20 cellular contexts compared by ENCODE assay signal in the genomic region with DNA sequence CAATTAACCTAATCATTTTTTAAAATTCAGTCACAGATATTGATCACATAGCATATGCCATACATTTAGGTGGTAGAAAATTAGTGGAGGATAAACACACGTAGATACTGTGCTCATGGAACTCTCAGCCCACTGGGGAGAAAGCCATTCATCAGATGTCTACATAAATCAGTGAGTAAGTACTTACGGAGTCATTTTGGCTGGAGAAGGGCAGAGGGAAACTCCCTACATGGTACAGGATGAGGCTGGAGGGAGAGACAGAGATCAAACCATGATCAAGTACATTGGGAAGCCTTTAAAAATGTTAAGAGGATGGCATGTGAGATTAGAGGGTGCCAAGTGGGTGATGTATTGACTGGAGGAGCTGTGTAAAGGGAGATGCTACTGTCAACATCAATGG. TPM values are rescaled to one million over a fixed set of nuclear protein-coding genes. Genes with fewer than 3 reads are reported as not detected.
"Had no signal": no experiment of that assay in that cellular context is flagged by ENCODE, and none has a peak within 500 bp of the region (broad histone marks: within the 10 kb centered on the region; RNA-seq: fewer than 3 reads in every experiment).

No MANE protein-coding gene starts in this region.

- H3K27me3 ChIP-seq: gastroesophageal sphincter, heart right ventricle, ovary, right lobe of liver had no signal

- H3K9me3 ChIP-seq: gastroesophageal sphincter, heart right ventricle, lower lobe of right lung, ovary, right lobe of liver had no signal

- H3K36me3 ChIP-seq: gastroesophageal sphincter, heart right ventricle, lower lobe of right lung, ovary, right lobe of liver had no signal

- H3K4me1 ChIP-seq: lower lobe of right lung, right lobe of liver had no signal

- ATAC-seq: activated CD8-positive, alpha-beta T cell treated with anti-CD3 and anti-CD28 coated beads, Interleukin-2, amount 10 ng/mL, durations not matched to agents 7 days and 5 days; gastroesophageal sphincter; heart right ventricle; left colon; lower lobe of right lung; right lobe of liver had no signal

- H3K27ac ChIP-seq: gastroesophageal sphincter, heart right ventricle, lower lobe of right lung, ovary, right lobe of liver had no signal

- H3K4me2 ChIP-seq: smooth muscle cell had no signal

- DNase-seq: activated CD4-positive, alpha-beta T cell treated with anti-CD3 and anti-CD28 coated beads, Interleukin-2, amount 10 ng/mL, durations not matched to agents 24 days and 14 days; activated CD4-positive, CD25-positive, alpha-beta regulatory T cell; activated CD8-positive, alpha-beta memory T cell treated with anti-CD3 and anti-CD28 coated beads, Interleukin-2, amount 50 U/mL, for 4 hours; activated CD8-positive, alpha-beta T cell treated with anti-CD3 and anti-CD28 coated beads, Interleukin-2, amount 10 ng/mL, durations not matched to agents 7 days and 5 days; activated effector memory CD4-positive, alpha-beta T cell treated with anti-CD3 and anti-CD28 coated beads, Interleukin-2, amount 50 U/mL, for 16 hours; activated naive CD8-positive, alpha-beta T cell treated with anti-CD3 and anti-CD28 coated beads for 36 hours; activated T-cell treated with anti-CD3 and anti-CD28 coated beads, Interleukin-2, amount 50 U/mL, for 48 hours; effector memory CD4-positive, alpha-beta T cell; heart right ventricle; left colon; lower lobe of right lung; ovary; right lobe of liver had no signal

- H3K4me3 ChIP-seq: gastroesophageal sphincter, heart right ventricle, lower lobe of right lung, ovary, right lobe of liver, smooth muscle cell had no signal

RNA-seq across cellular contexts. Expression of a gene that starts 0.9 kb away (rescaled TPM):
- total RNA-seq: activated CD4-positive, alpha-beta T cell treated with anti-CD3 and anti-CD28 coated beads, Interleukin-2, amount 10 ng/mL, durations not matched to agents 24 days and 14 days; activated CD8-positive, alpha-beta T cell treated with anti-CD3 and anti-CD28 coated beads, Interleukin-2, amount 10 ng/mL, durations not matched to agents 7 days and 5 days; activated naive CD8-positive, alpha-beta T cell treated with anti-CD3 and anti-CD28 coated beads for 36 hours; fibroblast of lung; gastroesophageal sphincter; heart right ventricle; left colon; lower lobe of right lung; mesothelial cell of epicardium; neural crest cell; ovary; pulmonary artery endothelial cell; right lobe of liver; smooth muscle cell; temporal lobe had no signal
- polyA plus RNA-seq: fibroblast of lung, heart right ventricle, ovary, smooth muscle cell had no signal
